Comparison of ENCODE assay signal across 8 cellular contexts in the genomic region with DNA sequence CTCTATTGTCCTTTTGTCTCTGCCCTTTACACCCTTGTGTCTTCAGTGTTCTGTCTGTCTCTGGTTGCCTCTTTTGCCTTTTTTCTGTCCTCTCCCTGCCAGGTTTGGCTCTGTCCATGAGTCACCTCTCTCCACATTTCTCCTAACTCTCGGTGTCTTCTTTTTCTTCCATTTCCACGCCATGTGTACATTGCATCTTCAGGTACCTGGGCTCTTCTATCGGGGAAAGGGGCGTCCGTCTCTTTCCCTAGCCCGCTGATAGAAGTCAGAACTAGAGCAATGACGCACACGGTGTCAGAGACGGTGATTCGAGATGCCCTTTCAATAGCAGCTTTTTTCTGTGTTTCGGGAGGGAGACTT. TPM values are rescaled to one million over a fixed set of nuclear protein-coding genes. Genes with fewer than 3 reads are reported as not detected.
A peak's percentile ranks its signal among the peaks of the same experiment; 100 is the strongest.
DNase-seq lines count a peak whose midpoint lies in the region; ATAC-seq and TF ChIP-seq lines count a peak whose summit lies in the region.

No MANE protein-coding gene starts in this region.

- in situ Hi-C loops in GM23248 (cut with MboI), result no loop called here

- peaks cover 41% of the 10 kb centered on the region for H3K36me3 Mint-ChIP-seq in Calu3 (ENCODE audit: insufficient read depth, unreplicated experiment)
- H3K36me3 Mint-ChIP-seq in activated CD4-positive, alpha-beta memory T cell treated with anti-CD3 and anti-CD28 coated beads, Interleukin-2, amount 10 ng/mL, durations not matched to agents 7 days and 5 days (ENCODE audit: low read depth), result peaks cover 26% of the 10 kb centered on the region
- peaks cover 8 to 18% (median 11%) of the 10 kb centered on the region in 5 donors for H3K36me3 Mint-ChIP-seq in naive thymus-derived CD4-positive, alpha-beta T cell

- H3K27me3 ChIP-seq in GM23248 (replicated peaks; ENCODE audit: insufficient read depth), result no peaks in the 10 kb centered on the region
- H3K27me3 ChIP-seq in naive thymus-derived CD4-positive, alpha-beta T cell (ENCODE audit: control insufficient read depth in 2 of 2, insufficient read depth in 2 of 2, low read length in 2 of 2), result no peaks in the 10 kb centered on the region
- H3K27me3 ChIP-seq in upper lobe of right lung, result no peaks in the 10 kb centered on the region

- peak overlapping the region; percentile 96 for H3K9ac ChIP-seq in GM23248

- intact Hi-C loops in Calu3 (cut with micrococcal nuclease; ENCODE audit: unreplicated experiment), result no loop called here
- intact Hi-C loops in naive thymus-derived CD4-positive, alpha-beta T cell (cut with micrococcal nuclease), result loop anchor here (1.0 to 10.0 kb wide), 8 partner anchors 12 to 1079 kb away; partner anchors contain the start of genes HES1 (in 2 of the 2), MB21D2 (in 2 of the 2), ATP13A3 (in 1 of the 2) and LSG1 (in 1 of the 2)
- intact Hi-C loops in upper lobe of right lung (cut with DNase I), result no loop called here

- CTCF ChIA-PET in Calu3 (lab: Charles Lee), result no interaction called here
- CTCF ChIA-PET in activated CD4-positive, alpha-beta memory T cell treated with anti-CD3 and anti-CD28 coated beads, Interleukin-2, amount 10 ng/mL, durations not matched to agents 7 days and 5 days (lab: Charles Lee), result no interaction called here
- CTCF ChIA-PET in naive thymus-derived CD4-positive, alpha-beta T cell (lab: Charles Lee), result no interaction called here

- peak; percentile 57 for ATAC-seq in naive thymus-derived CD4-positive, alpha-beta T cell
- no peak for ATAC-seq in upper lobe of right lung

- H3K4me3 ChIP-seq in GM23248 (peak overlapping the region; percentile 97), epithelial cell of esophagus (ENCODE audit: low read length) (peak overlapping the region; percentile 99), upper lobe of right lung (peak overlapping the region; percentile 97)
- H3K4me3 ChIP-seq in naive thymus-derived CD4-positive, alpha-beta T cell (ENCODE audit: low read length), result peak overlapping the region; percentile 78

- H3K27ac ChIP-seq in GM23248 (peak overlapping the region; percentile 89), upper lobe of right lung (peak overlapping the region; percentile 93)
- H3K27ac ChIP-seq in naive thymus-derived CD4-positive, alpha-beta T cell (ENCODE audit: low read depth, low read length), result peak overlapping the region; percentile 82

- no peaks in the 10 kb centered on the region for H3K36me3 ChIP-seq in GM23248 (ENCODE audit: low read depth)
- H3K36me3 ChIP-seq in naive thymus-derived CD4-positive, alpha-beta T cell (ENCODE audit: control insufficient read depth in 2 of 3, insufficient read depth in 3 of 3, low read length in 3 of 3), result peaks cover 0 to 9% (median 0%) of the 10 kb centered on the region in 3 experiments
- H3K36me3 ChIP-seq in upper lobe of right lung, result peaks cover 11% of the 10 kb centered on the region

- 2 to 3% methylated on average over 11 of the region's 11 CpGs for WGBS in GM23248 (ENCODE audit: low coverage in 1 of 2, low lambda C conversion rate in 2 of 2, missing lambda C conversion rate in 2 of 2), 2 experiments

- no peaks in the 10 kb centered on the region for H4K20me1 ChIP-seq in GM23248 (ENCODE audit: insufficient read depth)

- H3K4me1 ChIP-seq in GM23248 (ENCODE audit: insufficient read depth) (peaks cover 17% of the 10 kb centered on the region), upper lobe of right lung (peaks cover 26% of the 10 kb centered on the region)
- peaks cover 18 to 20% of the 10 kb centered on the region in 2 donors for H3K4me1 ChIP-seq in naive thymus-derived CD4-positive, alpha-beta T cell (ENCODE audit: control insufficient read depth in 2 of 2, insufficient read depth in 2 of 2, low read length in 2 of 2)

- peak overlapping the region; percentile 99 for H2AFZ ChIP-seq in GM23248

- peak overlapping the region; percentile 92 for H3K4me3 Mint-ChIP-seq in Calu3 (ENCODE audit: low read depth, unreplicated experiment)
- H3K4me3 Mint-ChIP-seq in activated CD4-positive, alpha-beta memory T cell treated with anti-CD3 and anti-CD28 coated beads, Interleukin-2, amount 10 ng/mL, durations not matched to agents 7 days and 5 days, result peak overlapping the region; percentile 97
- H3K4me3 Mint-ChIP-seq in naive thymus-derived CD4-positive, alpha-beta T cell, result peak overlapping the region; percentile 93 to 98 (median 96)

- H3K4me2 ChIP-seq in GM23248 (ENCODE audit: unreplicated experiment), result peak overlapping the region; percentile 94

- no peaks in the 10 kb centered on the region for H3K9me2 ChIP-seq in GM23248 (ENCODE audit: insufficient read depth)

- POLR2A ChIA-PET in activated CD4-positive, alpha-beta memory T cell treated with anti-CD3 and anti-CD28 coated beads, Interleukin-2, amount 10 ng/mL, durations not matched to agents 7 days and 5 days (lab: Charles Lee), result interaction anchor here (0.8 kb wide), 1 partner anchor 9 kb away, joined by 6 read pairs; no protein-coding TSS in a partner anchor
- POLR2A ChIA-PET in naive thymus-derived CD4-positive, alpha-beta T cell (lab: Charles Lee), result no interaction called here

- peak overlapping the region; percentile 96 for H3K27ac Mint-ChIP-seq in Calu3 (ENCODE audit: unreplicated experiment)
- peak overlapping the region; percentile 95 for H3K27ac Mint-ChIP-seq in activated CD4-positive, alpha-beta memory T cell treated with anti-CD3 and anti-CD28 coated beads, Interleukin-2, amount 10 ng/mL, durations not matched to agents 7 days and 5 days
- H3K27ac Mint-ChIP-seq in naive thymus-derived CD4-positive, alpha-beta T cell, result peak overlapping the region; percentile 92 to 98 (median 95)

- H3K4me1 Mint-ChIP-seq in Calu3 (ENCODE audit: low read depth, unreplicated experiment), result peaks cover 47% of the 10 kb centered on the region
- H3K4me1 Mint-ChIP-seq in activated CD4-positive, alpha-beta memory T cell treated with anti-CD3 and anti-CD28 coated beads, Interleukin-2, amount 10 ng/mL, durations not matched to agents 7 days and 5 days, result peaks cover 53% of the 10 kb centered on the region
- peaks cover 44 to 75% (median 64%) of the 10 kb centered on the region in 7 donors for H3K4me1 Mint-ChIP-seq in naive thymus-derived CD4-positive, alpha-beta T cell

- no peaks in the 10 kb centered on the region for H3K9me3 ChIP-seq in GM23248 (ENCODE audit: low read depth)
- H3K9me3 ChIP-seq in naive thymus-derived CD4-positive, alpha-beta T cell (ENCODE audit: control insufficient read depth in 2 of 3, low read length in 3 of 3), result no peaks in the 10 kb centered on the region
- no peaks in the 10 kb centered on the region for H3K9me3 ChIP-seq in upper lobe of right lung

- H3K27me3 Mint-ChIP-seq in Calu3 (ENCODE audit: unreplicated experiment), result no peaks in the 10 kb centered on the region
- no peaks in the 10 kb centered on the region for H3K27me3 Mint-ChIP-seq in activated CD4-positive, alpha-beta memory T cell treated with anti-CD3 and anti-CD28 coated beads, Interleukin-2, amount 10 ng/mL, durations not matched to agents 7 days and 5 days
- no peaks in the 10 kb centered on the region for H3K27me3 Mint-ChIP-seq in naive thymus-derived CD4-positive, alpha-beta T cell

- peaks cover 56% of the 10 kb centered on the region for H3K79me2 ChIP-seq in GM23248 (ENCODE audit: insufficient read depth)

- TF ChIP-seq CTCF in Calu3 (IDR thresholded peaks at IDR 0.05; ENCODE audit: unreplicated experiment) (no peak), epithelial cell of esophagus (IDR thresholded peaks at IDR 0.05; ENCODE audit: insufficient read depth, low read depth, low read length, missing control alignments) (no peak), upper lobe of right lung (IDR thresholded peaks at IDR 0.05) (no peak)

- no peaks in the 10 kb centered on the region for H3K9me3 Mint-ChIP-seq in Calu3 (ENCODE audit: low read depth, unreplicated experiment)
- no peaks in the 10 kb centered on the region for H3K9me3 Mint-ChIP-seq in activated CD4-positive, alpha-beta memory T cell treated with anti-CD3 and anti-CD28 coated beads, Interleukin-2, amount 10 ng/mL, durations not matched to agents 7 days and 5 days
- no peaks in the 10 kb centered on the region for H3K9me3 Mint-ChIP-seq in naive thymus-derived CD4-positive, alpha-beta T cell

- DNase-seq in Calu3 (no peak), GM23248 (peak; percentile 69), NCI-H146 treated with DMSO at 0.1 percent for 48 hours (lab: John Stamatoyannopoulos, UW; ENCODE audit: unreplicated experiment) (peak; percentile 64), epithelial cell of esophagus (ENCODE audit: low read depth) (peak; percentile 36), upper lobe of right lung (no peak), Ammon's horn (ENCODE audit: low spot score) (no peak)
- peak; percentile 52 for DNase-seq in activated CD4-positive, alpha-beta memory T cell treated with anti-CD3 and anti-CD28 coated beads, Interleukin-2, amount 10 ng/mL, durations not matched to agents 7 days and 5 days
- peak in 8 of 9 donors; percentile 10 to 47 (median 32) for DNase-seq in naive thymus-derived CD4-positive, alpha-beta T cell

- no TSS peak for BruUV-seq in Calu3 (replicated peaks; lab: Mats Ljungman, UMichigan)

- H3F3A ChIP-seq in GM23248 (ENCODE audit: insufficient read depth), result no peaks in the 10 kb centered on the region

RNA-seq across cellular contexts. Expression of gene OPA1, which starts 0.6 kb away (rescaled TPM):
- 110 and 115 TPM in 2 replicates for total RNA-seq in Calu3 (2022)
- total RNA-seq in GM23248 (2014; rRNA removed; shearing (Covaris generic)), result 42.2 and 51.5 TPM in 2 replicates
- polyA plus RNA-seq in GM23248 (2016; fragmentation: Nextera tagmentation; extraction: Ambion mirVana), result 29.0 and 31.7 TPM in 2 replicates
- 10 to 100 TPM; 61.0 to 66.4 TPM for total RNA-seq in activated CD4-positive, alpha-beta memory T cell treated with anti-CD3 and anti-CD28 coated beads, Interleukin-2, amount 10 ng/mL, durations not matched to agents 7 days and 5 days
- 10 to 100 TPM; 50.7 to 70.0 (median 59.4) TPM for total RNA-seq in naive thymus-derived CD4-positive, alpha-beta T cell
- 10 to 100 TPM; 22.9 to 25.8 TPM for polyA plus RNA-seq in naive thymus-derived CD4-positive, alpha-beta T cell
- total RNA-seq in upper lobe of right lung, result 46.3 TPM

RNA-seq across cellular contexts. Expression of gene ATP13A4, which starts 39.0 kb away (rescaled TPM):
- total RNA-seq in Calu3 (2022) (24.6 and 31.9 TPM in 2 replicates), upper lobe of right lung (248 TPM)
- not detected in 2 replicates for total RNA-seq in GM23248 (2014; rRNA removed; shearing (Covaris generic))
- polyA plus RNA-seq in GM23248 (2016; fragmentation: Nextera tagmentation; extraction: Ambion mirVana), result not detected in 2 replicates
- total RNA-seq in activated CD4-positive, alpha-beta memory T cell treated with anti-CD3 and anti-CD28 coated beads, Interleukin-2, amount 10 ng/mL, durations not matched to agents 7 days and 5 days, result 1 to 10 TPM; 1.7 to 1.8 TPM
- total RNA-seq in naive thymus-derived CD4-positive, alpha-beta T cell, result 1 to 10 TPM in 4 of 5 experiments, under 1 TPM in 1; 0.78 to 3.3 (median 1.6) TPM
- under 1 TPM in 1 of 2 donors, not detected in 1; 0.12 TPM for polyA plus RNA-seq in naive thymus-derived CD4-positive, alpha-beta T cell

Comparison
In these comparisons a context has a peak if more than half of its experiments do, and no peak if none do; other contexts are left out.
1. DNase-seq: peak in GM23248 (single experiment), NCI-H146 treated with DMSO at 0.1 percent for 48 hours (single experiment), activated CD4-positive, alpha-beta memory T cell treated with anti-CD3 and anti-CD28 coated beads, Interleukin-2, amount 10 ng/mL, durations not matched to agents 7 days and 5 days (single experiment), epithelial cell of esophagus (single experiment) and naive thymus-derived CD4-positive, alpha-beta T cell (8 of 9); none in Calu3 (single experiment), upper lobe of right lung (single experiment) and Ammon's horn (single experiment).
2. intact Hi-C loops: an anchor here in naive thymus-derived CD4-positive, alpha-beta T cell (1.0 to 10.0 kb wide); none called in Calu3 and upper lobe of right lung.
3. Peak in every context shown above with its lines, with median percentiles within 50 percentile points of each other: H3K27ac Mint-ChIP-seq, H3K4me3 Mint-ChIP-seq, H3K27ac ChIP-seq and H3K4me3 ChIP-seq.